ENCODE assay signal across 14 cellular contexts in the genomic region with DNA sequence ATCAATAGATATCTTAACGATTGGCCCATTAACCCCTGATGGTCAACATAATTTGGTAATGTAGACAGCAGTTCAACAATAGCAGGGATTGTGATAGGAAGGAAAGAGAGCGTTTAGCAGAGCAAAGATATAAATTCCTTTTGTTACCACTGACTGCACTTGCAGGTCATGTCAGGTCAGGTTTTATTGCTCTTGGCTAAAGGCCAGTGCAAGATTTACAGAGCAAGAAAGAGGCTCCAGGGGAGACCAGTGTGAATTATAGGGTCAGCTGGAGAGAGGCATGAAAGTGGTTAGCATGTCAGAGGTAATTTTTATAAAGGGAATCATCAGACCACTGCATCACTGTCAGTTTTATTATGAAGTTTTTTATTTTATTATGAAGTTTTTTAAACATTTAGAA.
DNase-seq lines count a peak whose midpoint lies in the region; ATAC-seq and TF ChIP-seq lines count a peak whose summit lies in the region.
"Had no signal": no experiment of that assay in that cellular context is flagged by ENCODE, and none has a peak within 500 bp of the region (broad histone marks: within the 10 kb centered on the region; RNA-seq: fewer than 3 reads in every experiment).

No MANE protein-coding gene starts in this region.

- peak overlapping the region; percentile 33 for H3K27ac ChIP-seq in SJCRH30

- ATAC-seq in GM19395 (IDR thresholded peaks at IDR 0.05; ENCODE audit: unreplicated experiment) (no peak), GM18868 (IDR thresholded peaks at IDR 0.05; ENCODE audit: unreplicated experiment) (no peak)
- ATAC-seq: activated T-helper 17 cell treated with anti-CD3 and anti-CD28 coated beads, Interleukin-2, amount 50 U/mL, for 72 hours; T-helper 17 cell had no signal

- H3K36me3 ChIP-seq in SJCRH30: no peaks in the 10 kb centered on the region

- TF ChIP-seq CTCF in AG09319 (IDR thresholded peaks at IDR 0.05; ENCODE audit: low read depth, low read length): no peak
- no peak for TF ChIP-seq CTCF in HFFc6 (IDR thresholded peaks at IDR 0.05)
- TF ChIP-seq CTCF in fibroblast of villous mesenchyme (IDR thresholded peaks at IDR 0.05; ENCODE audit: insufficient read depth, low read depth, low read length): no peak

- DNase-seq in AG09319 (ENCODE audit: extremely low read depth, low read depth) (peak; percentile 7), HFFc6 (peak; percentile 31), SJCRH30 (peak; percentile 52 to 74), fibroblast of villous mesenchyme (ENCODE audit: low read depth) (peak; percentile 83)
- DNase-seq in activated CD8-positive, alpha-beta memory T cell treated with anti-CD3 and anti-CD28 coated beads for 24 hours: no peak
- no peak for DNase-seq in activated T-cell treated with anti-CD3 and anti-CD28 coated beads, Interleukin-2, amount 50 U/mL, for 48 hours
- DNase-seq: endodermal cell; MV-4-11; stimulated activated CD4-positive, alpha-beta T cell treated with anti-CD3 and anti-CD28 coated beads, Interleukin-12 subunit alpha, Interleukin-12 subunit beta, amount 100 ng/mL, for 4 hours; T-helper 17 cell had no signal

- H3K9me3 ChIP-seq in SJCRH30 (replicated peaks): no peaks in the 10 kb centered on the region

- H3K27me3 Mint-ChIP-seq in HFFc6 (ENCODE audit: insufficient read depth): no peaks in the 10 kb centered on the region
- H3K27me3 Mint-ChIP-seq: T-helper 17 cell had no signal

- peaks cover 10% of the 10 kb centered on the region; the same call in 1 of the 2 replicates for H3K4me1 ChIP-seq in SJCRH30

- H3K4me3 ChIP-seq in SJCRH30 (no peak overlapping the region), fibroblast of villous mesenchyme (ENCODE audit: low read depth, low read length) (no peak overlapping the region)
- H3K4me3 ChIP-seq: lung had no signal

- no peaks in the 10 kb centered on the region for H3K9me3 Mint-ChIP-seq in HFFc6
- H3K9me3 Mint-ChIP-seq: activated T-helper 17 cell treated with anti-CD3 and anti-CD28 coated beads, Interleukin-2, amount 50 U/mL, for 72 hours had no signal

- H3K4me1 Mint-ChIP-seq in HFFc6 (ENCODE audit: low read depth): no peaks in the 10 kb centered on the region
- H3K4me1 Mint-ChIP-seq: activated T-helper 17 cell treated with anti-CD3 and anti-CD28 coated beads, Interleukin-2, amount 50 U/mL, for 72 hours had no signal

- no peak overlapping the region for H3K4me3 Mint-ChIP-seq in HFFc6
- H3K4me3 Mint-ChIP-seq: activated T-helper 17 cell treated with anti-CD3 and anti-CD28 coated beads, Interleukin-2, amount 50 U/mL, for 72 hours; endodermal cell; T-helper 17 cell had no signal

- no peaks in the 10 kb centered on the region for H3K36me3 Mint-ChIP-seq in HFFc6 (ENCODE audit: low read depth)

- no peak overlapping the region for H3K27ac Mint-ChIP-seq in HFFc6
- H3K27ac Mint-ChIP-seq: activated T-helper 17 cell treated with anti-CD3 and anti-CD28 coated beads, Interleukin-2, amount 50 U/mL, for 72 hours; endodermal cell; T-helper 17 cell had no signal

- no peaks in the 10 kb centered on the region for H3K27me3 ChIP-seq in SJCRH30

Comparison
In these comparisons a context has a peak if more than half of its experiments do, and no peak if none do; other contexts are left out.
1. DNase-seq: peak in AG09319 (single experiment), HFFc6 (single experiment), SJCRH30 (2 of 2) and fibroblast of villous mesenchyme (single experiment); none in activated CD8-positive, alpha-beta memory T cell treated with anti-CD3 and anti-CD28 coated beads for 24 hours (single experiment) and activated T-cell treated with anti-CD3 and anti-CD28 coated beads, Interleukin-2, amount 50 U/mL, for 48 hours (0 of 2).